ENCODE assay signal across 1 cellular context in the genomic region with DNA sequence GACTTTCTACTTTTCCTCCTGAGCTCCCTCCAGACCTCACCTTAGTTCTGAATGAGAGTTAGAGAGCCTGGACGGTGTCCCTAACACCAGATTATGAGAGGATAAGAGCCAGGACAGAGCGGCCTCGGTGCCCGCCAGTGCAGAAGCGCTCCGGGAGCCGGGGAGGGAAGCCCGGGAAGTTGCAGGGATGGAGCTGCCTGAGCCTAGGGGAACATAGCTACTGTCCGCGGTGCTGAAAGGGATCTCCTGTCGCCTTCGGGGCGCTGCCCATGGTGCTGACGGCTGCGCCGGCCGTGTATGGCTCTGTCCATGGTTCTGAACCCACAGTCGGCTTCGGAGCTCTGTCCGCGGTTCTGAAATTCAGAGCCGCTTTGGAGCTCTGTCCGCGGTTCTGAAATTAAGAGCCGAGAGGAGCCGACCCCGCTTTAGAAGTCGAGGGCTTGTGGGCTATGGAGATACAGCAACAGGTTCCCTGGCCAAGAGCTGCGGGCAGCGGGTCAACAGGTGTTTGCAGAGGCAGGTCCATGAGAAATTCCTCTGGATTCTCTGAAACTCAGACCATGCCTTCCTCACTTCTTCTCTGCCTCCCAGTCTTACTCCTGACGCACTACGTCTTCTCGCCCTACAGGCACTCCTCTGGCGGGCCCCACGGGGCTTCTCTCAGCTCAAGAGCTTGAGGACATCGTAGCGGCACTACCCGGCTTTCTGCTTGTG.
A peak's percentile ranks its signal among the peaks of the same experiment; 100 is the strongest.
TF ChIP-seq lines count a peak whose summit lies in the region.

No MANE protein-coding gene starts in this region.

TF ChIP-seq in HepG2, 621 proteins besides CTCF, POLR2A, EP300 and RAD21 (continued from another document and continues in another):
- TF ChIP-seq, protein P1, sequence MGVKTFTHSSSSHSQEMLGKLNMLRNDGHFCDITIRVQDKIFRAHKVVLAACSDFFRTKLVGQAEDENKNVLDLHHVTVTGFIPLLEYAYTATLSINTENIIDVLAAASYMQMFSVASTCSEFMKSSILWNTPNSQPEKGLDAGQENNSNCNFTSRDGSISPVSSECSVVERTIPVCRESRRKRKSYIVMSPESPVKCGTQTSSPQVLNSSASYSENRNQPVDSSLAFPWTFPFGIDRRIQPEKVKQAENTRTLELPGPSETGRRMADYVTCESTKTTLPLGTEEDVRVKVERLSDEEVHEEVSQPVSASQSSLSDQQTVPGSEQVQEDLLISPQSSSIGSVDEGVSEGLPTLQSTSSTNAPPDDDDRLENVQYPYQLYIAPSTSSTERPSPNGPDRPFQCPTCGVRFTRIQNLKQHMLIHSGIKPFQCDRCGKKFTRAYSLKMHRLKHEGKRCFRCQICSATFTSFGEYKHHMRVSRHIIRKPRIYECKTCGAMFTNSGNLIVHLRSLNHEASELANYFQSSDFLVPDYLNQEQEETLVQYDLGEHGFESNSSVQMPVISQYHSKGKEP (CRISPR knock-in tag; IDR thresholded peaks at IDR 0.05), result peak; percentile 100
- TF ChIP-seq ZNF598 (CRISPR knock-in tag; IDR thresholded peaks at IDR 0.05; ENCODE audit: borderline replicate concordance) (peak; percentile 100), IKZF4 (CRISPR knock-in tag; IDR thresholded peaks at IDR 0.05; ENCODE audit: borderline replicate concordance, low read depth, not compliant biosample characterization) (peak; percentile 100), SSRP1 (CRISPR knock-in tag; IDR thresholded peaks at IDR 0.05) (peak; percentile 100), TRIM24 (CRISPR knock-in tag; IDR thresholded peaks at IDR 0.05) (peak; percentile 92), ZNF260 (CRISPR knock-in tag; IDR thresholded peaks at IDR 0.05; ENCODE audit: borderline replicate concordance, low read depth) (peak; percentile 100), ZNF646 (CRISPR knock-in tag; IDR thresholded peaks at IDR 0.05) (peak; percentile 99), ATF6 (CRISPR knock-in tag; conservative IDR thresholded peaks at IDR 0.05) (peak; percentile 100), HOXA5 (CRISPR knock-in tag; IDR thresholded peaks at IDR 0.05) (peak; percentile 100), CREBL2 (CRISPR knock-in tag; IDR thresholded peaks at IDR 0.05; ENCODE audit: borderline replicate concordance) (peak; percentile 100), ZNF441 (CRISPR knock-in tag; IDR thresholded peaks at IDR 0.05; ENCODE audit: borderline replicate concordance) (peak; percentile 100), BRD4 (CRISPR knock-in tag; IDR thresholded peaks at IDR 0.05) (peak; percentile 100), RAD51 (IDR thresholded peaks at IDR 0.05; ENCODE audit: borderline replicate concordance) (no peak), HOMEZ (CRISPR knock-in tag; IDR thresholded peaks at IDR 0.05; ENCODE audit: low read depth) (peak; percentile 100), ZNF3 (CRISPR knock-in tag; IDR thresholded peaks at IDR 0.05) (peak; percentile 100), CBFB (CRISPR knock-in tag; IDR thresholded peaks at IDR 0.05) (peak; percentile 100), CEBPG (CRISPR knock-in tag; IDR thresholded peaks at IDR 0.05) (peak; percentile 96), SP1 (IDR thresholded peaks at IDR 0.05) (no peak), SP1 (CRISPR knock-in tag; IDR thresholded peaks at IDR 0.05) (peak; percentile 99), HNF4G (IDR thresholded peaks at IDR 0.05; ENCODE audit: borderline replicate concordance, low read depth, low read length) (peak; percentile 32; the same call in 1 of the 2 replicates), HNF4G (CRISPR knock-in tag; IDR thresholded peaks at IDR 0.05; ENCODE audit: borderline replicate concordance, low read depth) (peak; percentile 100), MBD4 (IDR thresholded peaks at IDR 0.05; ENCODE audit: borderline replicate concordance, low read length) (no peak), NFE2L1 (CRISPR knock-in tag; IDR thresholded peaks at IDR 0.05; ENCODE audit: borderline replicate concordance) (peak; percentile 100), ZNF362 (CRISPR knock-in tag; IDR thresholded peaks at IDR 0.05; ENCODE audit: borderline replicate concordance) (peak; percentile 99), ZNF160 (CRISPR knock-in tag; IDR thresholded peaks at IDR 0.05) (peak; percentile 100), GRHL1 (CRISPR knock-in tag; conservative IDR thresholded peaks at IDR 0.05) (peak; percentile 100), PRDM4 (CRISPR knock-in tag; IDR thresholded peaks at IDR 0.05; ENCODE audit: borderline replicate concordance) (peak; percentile 100), NFKB2 (CRISPR knock-in tag; IDR thresholded peaks at IDR 0.05; ENCODE audit: borderline replicate concordance) (peak; percentile 100), NFE2L2 (IDR thresholded peaks at IDR 0.05; ENCODE audit: low read length) (no peak)
- TF ChIP-seq, protein P2, sequence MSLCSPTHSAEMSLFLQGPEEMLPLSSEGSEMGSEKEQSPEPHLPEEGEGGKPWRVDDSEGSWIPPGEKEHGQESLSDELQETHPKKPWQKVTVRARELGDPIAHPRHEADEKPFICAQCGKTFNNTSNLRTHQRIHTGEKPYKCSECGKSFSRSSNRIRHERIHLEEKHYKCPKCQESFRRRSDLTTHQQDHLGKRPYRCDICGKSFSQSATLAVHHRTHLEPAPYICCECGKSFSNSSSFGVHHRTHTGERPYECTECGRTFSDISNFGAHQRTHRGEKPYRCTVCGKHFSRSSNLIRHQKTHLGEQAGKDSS (CRISPR knock-in tag; IDR thresholded peaks at IDR 0.05; ENCODE audit: borderline replicate concordance, low read depth), result peak; percentile 100
- TF ChIP-seq, protein P3, sequence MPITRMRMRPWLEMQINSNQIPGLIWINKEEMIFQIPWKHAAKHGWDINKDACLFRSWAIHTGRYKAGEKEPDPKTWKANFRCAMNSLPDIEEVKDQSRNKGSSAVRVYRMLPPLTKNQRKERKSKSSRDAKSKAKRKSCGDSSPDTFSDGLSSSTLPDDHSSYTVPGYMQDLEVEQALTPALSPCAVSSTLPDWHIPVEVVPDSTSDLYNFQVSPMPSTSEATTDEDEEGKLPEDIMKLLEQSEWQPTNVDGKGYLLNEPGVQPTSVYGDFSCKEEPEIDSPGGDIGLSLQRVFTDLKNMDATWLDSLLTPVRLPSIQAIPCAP (CRISPR knock-in tag; IDR thresholded peaks at IDR 0.05; ENCODE audit: low read depth), result peak; percentile 100
- TF ChIP-seq, protein P4, sequence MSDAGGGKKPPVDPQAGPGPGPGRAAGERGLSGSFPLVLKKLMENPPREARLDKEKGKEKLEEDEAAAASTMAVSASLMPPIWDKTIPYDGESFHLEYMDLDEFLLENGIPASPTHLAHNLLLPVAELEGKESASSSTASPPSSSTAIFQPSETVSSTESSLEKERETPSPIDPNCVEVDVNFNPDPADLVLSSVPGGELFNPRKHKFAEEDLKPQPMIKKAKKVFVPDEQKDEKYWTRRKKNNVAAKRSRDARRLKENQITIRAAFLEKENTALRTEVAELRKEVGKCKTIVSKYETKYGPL (CRISPR knock-in tag; IDR thresholded peaks at IDR 0.05), result peak; percentile 100
